24 cellular contexts compared by ENCODE assay signal in genomic region chr4:66279084-66279483, GRCh38.
"Had no signal": no experiment of that assay in that cellular context is flagged by ENCODE, and none has a peak within 500 bp of the region (broad histone marks: within the 10 kb centered on the region; RNA-seq: fewer than 3 reads in every experiment).

No MANE protein-coding gene starts in this region.

- FAIRE-seq: K562 had no signal

- H3K9me3 ChIP-seq: adrenal gland had no signal

- H3K4me1 ChIP-seq: adrenal gland, colonic mucosa had no signal

- DNase-seq: activated CD4-positive, alpha-beta memory T cell treated with anti-CD3 and anti-CD28 coated beads for 36 hours; activated CD4-positive, alpha-beta T cell treated with anti-CD3 and anti-CD28 coated beads, Interleukin-2, amount 10 ng/mL, durations not matched to agents 7 days and 5 days; activated CD4-positive, CD25-positive, alpha-beta regulatory T cell; activated naive CD4-positive, alpha-beta T cell treated with anti-CD3 and anti-CD28 coated beads, Interleukin-2, amount 50 U/mL, for 16 hours; activated naive CD8-positive, alpha-beta T cell treated with anti-CD3 and anti-CD28 coated beads, Interleukin-2, amount 10 ng/mL, durations not matched to agents 7 days and 5 days; activated T-cell treated with anti-CD3 and anti-CD28 coated beads for 4 hours; activated T-cell treated with anti-CD3 and anti-CD28 coated beads, Interleukin-2, amount 50 U/mL, for 48 hours; adrenal gland; anterior cingulate cortex; colonic mucosa; Karpas-422; NCI-H1105 treated with DMSO at 0.1 percent for 48 hours; NCI-H1436 treated with DMSO at 0.1 percent for 48 hours; NCI-H187; NCI-H2081; NCI-H2171; NCI-H2227 treated with DMSO at 0.1 percent for 48 hours; NCI-H446 treated with DMSO at 0.1 percent for 48 hours; NCI-H526; PC-3; SHP77 treated with DMSO at 0.1 percent for 48 hours had no signal

- ATAC-seq: activated T-helper 17 cell treated with anti-CD3 and anti-CD28 coated beads, Interleukin-2, amount 50 U/mL, for 72 hours; K562; PC-3 had no signal

- H3K27me3 ChIP-seq: adrenal gland, colonic mucosa had no signal

- H3K27ac ChIP-seq: adrenal gland, colonic mucosa, VCaP had no signal

- H3K36me3 ChIP-seq: adrenal gland, colonic mucosa had no signal

- H3K4me3 ChIP-seq: adrenal gland, colonic mucosa, K562 had no signal
